Comparison of ENCODE assay signal across 11 cellular contexts in genomic region chr1:226722240-226722900, GRCh38. TPM values are rescaled to one million over a fixed set of nuclear protein-coding genes. Genes with fewer than 3 reads are reported as not detected.
DNase-seq lines count a peak whose midpoint lies in the region; ATAC-seq, FAIRE-seq and TF ChIP-seq lines count a peak whose summit lies in the region.
"Had no signal": no experiment of that assay in that cellular context is flagged by ENCODE, and none has a peak within 500 bp of the region (broad histone marks: within the 10 kb centered on the region; RNA-seq: fewer than 3 reads in every experiment).

No MANE protein-coding gene starts in this region.

- no peak for FAIRE-seq in H54 (lab: Jason Lieb, UNC)

- TF ChIP-seq POLR2A in H54 (IDR thresholded peaks at IDR 0.05; ENCODE audit: low read depth, low read length), result no peak

- ATAC-seq in CD4-positive, alpha-beta T cell (ENCODE audit: poor library complexity), result peak; percentile 12
- ATAC-seq in HG03045 (IDR thresholded peaks at IDR 0.05; ENCODE audit: unreplicated experiment), result no peak

- peaks cover 42% of the 10 kb centered on the region for H3K4me1 ChIP-seq in HEK293 (ENCODE audit: control insufficient read depth, insufficient read depth, low read length)
- peaks cover 25 to 73% of the 10 kb centered on the region in 2 donors for H3K4me1 ChIP-seq in muscle layer of duodenum (ENCODE audit: control insufficient read depth in 1 of 2, insufficient read depth in 2 of 2, low read length in 2 of 2)

- H3K4me3 ChIP-seq in HEK293 (ENCODE audit: low read depth, low read length) (no peak overlapping the region), muscle layer of duodenum (ENCODE audit: low read depth in 1 of 2, low read length in 2 of 2) (no peak overlapping the region)

- peak overlapping the region; percentile 47 for H3K27ac ChIP-seq in CD4-positive, alpha-beta T cell (ENCODE audit: low read depth, low read length)
- H3K27ac ChIP-seq in HEK293 (ENCODE audit: extremely low read depth, low read depth, low read length) (peak overlapping the region; percentile 70), muscle layer of duodenum (ENCODE audit: low read length) (peak overlapping the region; percentile 44)

- CTCF ChIA-PET in CD4-positive, alpha-beta T cell (lab: Charles Lee), result interaction anchor here (1.3 to 1.5 kb wide), 3 partner anchors 8 to 11 kb away, joined by 4 to 6 read pairs (median 5); no protein-coding TSS in a partner anchor
- CTCF ChIA-PET in HEK293 (lab: Yijun Ruan, JAX), result interaction anchor here (0.7 to 2.2 kb wide), 4 partner anchors 11 to 51 kb away, joined by 3 to 12 read pairs (median 3); no protein-coding TSS in a partner anchor

- no peak for TF ChIP-seq CTCF in CD4-positive, alpha-beta T cell (IDR thresholded peaks at IDR 0.05)
- no peak for TF ChIP-seq CTCF in HEK293 (tag by site-specific recombination; IDR thresholded peaks at IDR 0.05)

- DNase-seq in CD4-positive, alpha-beta T cell, result no peak
- DNase-seq in activated T-cell treated with anti-CD3 and anti-CD28 coated beads, Interleukin-2, amount 50 U/mL, for 48 hours, result peak; percentile 39 to 49
- no peak for DNase-seq in mucosa of gallbladder (ENCODE audit: low spot score)
- no peak for DNase-seq in H54 (ENCODE audit: insufficient read length, low spot score)
- no peak for DNase-seq in HuH-7.5 (ENCODE audit: low spot score)
- DNase-seq: activated CD4-positive, alpha-beta T cell treated with anti-CD3 and anti-CD28 coated beads for 48 hours; NCI-H1930; stimulated activated naive CD4-positive, alpha-beta T cell treated with Interleukin-2 at 50 U/mL for 16 hours had no signal

- H3K9me3 Mint-ChIP-seq in CD4-positive, alpha-beta T cell, result no peaks in the 10 kb centered on the region

- H3K27me3 Mint-ChIP-seq in CD4-positive, alpha-beta T cell, result no peaks in the 10 kb centered on the region

- peak overlapping the region; percentile 95 for H3K27ac Mint-ChIP-seq in CD4-positive, alpha-beta T cell

- no peaks in the 10 kb centered on the region; a peak in 1 of 3 replicates for H3K36me3 ChIP-seq in HEK293 (ENCODE audit: control insufficient read depth in 2 of 2, insufficient read depth in 1 of 2, low read length in 2 of 2)
- H3K36me3 ChIP-seq in muscle layer of duodenum (ENCODE audit: control insufficient read depth in 1 of 2, insufficient read depth in 2 of 2, low read length in 2 of 2), result no peaks in the 10 kb centered on the region

- peaks cover 94% of the 10 kb centered on the region for H3K36me3 Mint-ChIP-seq in CD4-positive, alpha-beta T cell (ENCODE audit: low read depth)

- POLR2A ChIA-PET in CD4-positive, alpha-beta T cell (lab: Charles Lee), result interaction anchor here (1.0 to 2.0 kb wide), 3 partner anchors 30 to 78 kb away, joined by 4 read pairs; no protein-coding TSS in a partner anchor
- POLR2A ChIA-PET in HEK293 (lab: Yijun Ruan, JAX), result no interaction called here

- peaks cover 96% of the 10 kb centered on the region for H3K4me1 Mint-ChIP-seq in CD4-positive, alpha-beta T cell (ENCODE audit: low read depth)

- H3K9me3 ChIP-seq in CD4-positive, alpha-beta T cell (ENCODE audit: control insufficient read depth, low read length), result no peaks in the 10 kb centered on the region
- H3K9me3 ChIP-seq in HEK293 (ENCODE audit: control insufficient read depth, insufficient read depth, low read depth, low read length) (no peaks in the 10 kb centered on the region), muscle layer of duodenum (ENCODE audit: control insufficient read depth in 1 of 2, low read length in 2 of 2) (no peaks in the 10 kb centered on the region)

- peak overlapping the region; percentile 95 for H3K4me3 Mint-ChIP-seq in CD4-positive, alpha-beta T cell

- no peaks in the 10 kb centered on the region for H3K27me3 ChIP-seq in CD4-positive, alpha-beta T cell (ENCODE audit: control insufficient read depth, insufficient read depth, low read length)
- H3K27me3 ChIP-seq in muscle layer of duodenum (ENCODE audit: low read depth, low read length), result no peaks in the 10 kb centered on the region

- intact Hi-C loops in CD4-positive, alpha-beta T cell (cut with DNase I, micrococcal nuclease), result no loop called here

TF ChIP-seq in HEK293, 187 proteins besides CTCF, POLR2A, EP300 and RAD21:
- no peak for TF ChIP-seq ZNF132 (tag by site-specific recombination; IDR thresholded peaks at IDR 0.05; ENCODE audit: borderline replicate concordance)
- TF ChIP-seq ZNF843 (tag by site-specific recombination; IDR thresholded peaks at IDR 0.05), result no peak
- no peak for TF ChIP-seq ZBTB8A (tag by site-specific recombination; IDR thresholded peaks at IDR 0.05)
- no peak for TF ChIP-seq BCL11B (tag by site-specific recombination; IDR thresholded peaks at IDR 0.05; ENCODE audit: low read depth)
- TF ChIP-seq ZEB2 (tag by site-specific recombination; IDR thresholded peaks at IDR 0.05), result no peak
- peak; percentile 92 for TF ChIP-seq WT1 (tag by site-specific recombination; IDR thresholded peaks at IDR 0.05)
- TF ChIP-seq ZBTB48 (tag by site-specific recombination; IDR thresholded peaks at IDR 0.05), result peak; percentile 22; the same call in 1 of the 2 replicates
- peak; percentile 62; the same call in 1 of the 2 replicates for TF ChIP-seq SP7 (tag by site-specific recombination; IDR thresholded peaks at IDR 0.05)
- TF ChIP-seq KLF1 (tag by site-specific recombination; IDR thresholded peaks at IDR 0.05), result no peak
- no peak for TF ChIP-seq ZBTB6 (tag by site-specific recombination; IDR thresholded peaks at IDR 0.05)
- TF ChIP-seq, protein P1, sequence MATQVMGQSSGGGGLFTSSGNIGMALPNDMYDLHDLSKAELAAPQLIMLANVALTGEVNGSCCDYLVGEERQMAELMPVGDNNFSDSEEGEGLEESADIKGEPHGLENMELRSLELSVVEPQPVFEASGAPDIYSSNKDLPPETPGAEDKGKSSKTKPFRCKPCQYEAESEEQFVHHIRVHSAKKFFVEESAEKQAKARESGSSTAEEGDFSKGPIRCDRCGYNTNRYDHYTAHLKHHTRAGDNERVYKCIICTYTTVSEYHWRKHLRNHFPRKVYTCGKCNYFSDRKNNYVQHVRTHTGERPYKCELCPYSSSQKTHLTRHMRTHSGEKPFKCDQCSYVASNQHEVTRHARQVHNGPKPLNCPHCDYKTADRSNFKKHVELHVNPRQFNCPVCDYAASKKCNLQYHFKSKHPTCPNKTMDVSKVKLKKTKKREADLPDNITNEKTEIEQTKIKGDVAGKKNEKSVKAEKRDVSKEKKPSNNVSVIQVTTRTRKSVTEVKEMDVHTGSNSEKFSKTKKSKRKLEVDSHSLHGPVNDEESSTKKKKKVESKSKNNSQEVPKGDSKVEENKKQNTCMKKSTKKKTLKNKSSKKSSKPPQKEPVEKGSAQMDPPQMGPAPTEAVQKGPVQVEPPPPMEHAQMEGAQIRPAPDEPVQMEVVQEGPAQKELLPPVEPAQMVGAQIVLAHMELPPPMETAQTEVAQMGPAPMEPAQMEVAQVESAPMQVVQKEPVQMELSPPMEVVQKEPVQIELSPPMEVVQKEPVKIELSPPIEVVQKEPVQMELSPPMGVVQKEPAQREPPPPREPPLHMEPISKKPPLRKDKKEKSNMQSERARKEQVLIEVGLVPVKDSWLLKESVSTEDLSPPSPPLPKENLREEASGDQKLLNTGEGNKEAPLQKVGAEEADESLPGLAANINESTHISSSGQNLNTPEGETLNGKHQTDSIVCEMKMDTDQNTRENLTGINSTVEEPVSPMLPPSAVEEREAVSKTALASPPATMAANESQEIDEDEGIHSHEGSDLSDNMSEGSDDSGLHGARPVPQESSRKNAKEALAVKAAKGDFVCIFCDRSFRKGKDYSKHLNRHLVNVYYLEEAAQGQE (tag by site-specific recombination; IDR thresholded peaks at IDR 0.05), result peak; percentile 67
- no peak for TF ChIP-seq PBX3 (CRISPR knock-in tag; IDR thresholded peaks at IDR 0.05)
- no peak for TF ChIP-seq ZNF514 (tag by site-specific recombination; IDR thresholded peaks at IDR 0.05)
- TF ChIP-seq OSR2 (tag by site-specific recombination; IDR thresholded peaks at IDR 0.05), result no peak; the same call in 1 of the 2 replicates
- no peak for TF ChIP-seq GLIS2 (tag by site-specific recombination; IDR thresholded peaks at IDR 0.05)
- TF ChIP-seq SP3 (tag by site-specific recombination; IDR thresholded peaks at IDR 0.05), result no peak
- 0 out of 2 replicates have a peak, but pooled peaks have one; percentile 15 for TF ChIP-seq ZNF561 (tag by site-specific recombination; IDR thresholded peaks at IDR 0.05; ENCODE audit: borderline replicate concordance)
- TF ChIP-seq ZNF155 (tag by site-specific recombination; IDR thresholded peaks at IDR 0.05), result no peak
- no peak for TF ChIP-seq ZNF274 (IDR thresholded peaks at IDR 0.05; ENCODE audit: low read length)
- TF ChIP-seq ZNF274 (tag by site-specific recombination; IDR thresholded peaks at IDR 0.05; ENCODE audit: borderline replicate concordance), result no peak

RNA-seq across cellular contexts. Expression of gene ITPKB, which starts 16.7 kb away (rescaled TPM):
- 100 to 1,000 TPM; 565 to 583 TPM for total RNA-seq in CD4-positive, alpha-beta T cell
- total RNA-seq in mucosa of gallbladder, result 30.6 TPM

Comparison
In these comparisons a context has a peak if more than half of its experiments do, and no peak if none do; other contexts are left out.
1. DNase-seq: peak in activated T-cell treated with anti-CD3 and anti-CD28 coated beads, Interleukin-2, amount 50 U/mL, for 48 hours (2 of 2); none in CD4-positive, alpha-beta T cell (0 of 10), mucosa of gallbladder (single experiment), H54 (single experiment) and HuH-7.5 (single experiment).
2. RNA of gene ITPKB, which starts 16.7 kb away (total RNA-seq): 565 to 583 TPM in CD4-positive, alpha-beta T cell; 30.6 TPM in mucosa of gallbladder (single experiment); every median in the first group is over 10 times any median in the second.
3. Peak in every context shown above with its lines, with median percentiles within 50 percentile points of each other: H3K27ac ChIP-seq.